ENCODE assay signal across 10 cellular contexts in the genomic region with DNA sequence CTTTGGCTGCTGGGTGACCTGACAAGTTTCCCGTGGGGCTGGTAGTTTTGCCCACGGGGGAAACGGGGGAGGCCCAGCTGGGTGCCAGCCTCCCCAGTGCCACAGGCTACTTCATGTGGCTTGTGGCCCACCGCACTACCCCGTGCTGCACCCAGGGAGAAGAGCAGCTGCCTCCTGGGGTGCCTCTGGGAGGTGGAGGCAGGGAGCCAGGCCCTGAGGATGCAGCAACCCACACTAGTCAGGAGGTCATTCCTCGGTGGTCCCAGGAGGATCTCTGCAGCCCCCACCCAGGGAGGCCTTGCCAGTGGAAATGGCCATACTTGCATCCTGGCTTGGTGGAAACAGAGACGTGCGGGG. TPM values are rescaled to one million over a fixed set of nuclear protein-coding genes. Genes with fewer than 3 reads are reported as not detected.
DNase-seq lines count a peak whose midpoint lies in the region.
"Had no signal": no experiment of that assay in that cellular context is flagged by ENCODE, and none has a peak within 500 bp of the region (broad histone marks: within the 10 kb centered on the region; RNA-seq: fewer than 3 reads in every experiment).

No MANE protein-coding gene starts in this region.

- intact Hi-C loops in activated T-helper 1 cell treated with anti-CD3 and anti-CD28 coated beads, Interleukin-12 subunit alpha, Interleukin-12 subunit beta, Interleukin-2, Interleukin-4 antibody, amounts not matched to agents 30 ng/mL and 10 ng/mL and 1 ng/mL, durations not matched to agents 14 hours and 24 hours and 36 hours (cut with micrococcal nuclease), result loop anchor here (5.0 to 10.0 kb wide), 2 partner anchors 37 to 571 kb away; a partner anchor contains a TSS

- peaks cover 27% of the 10 kb centered on the region for H3K4me1 Mint-ChIP-seq in activated T-helper 1 cell treated with anti-CD3 and anti-CD28 coated beads, Interleukin-12 subunit alpha, Interleukin-12 subunit beta, Interleukin-2, Interleukin-4 antibody, amounts not matched to agents 30 ng/mL and 10 ng/mL and 1 ng/mL, durations not matched to agents 14 hours and 24 hours and 36 hours (ENCODE audit: low read depth)
- peaks cover 42% of the 10 kb centered on the region for H3K4me1 Mint-ChIP-seq in stimulated activated naive CD8-positive, alpha-beta T cell treated with anti-CD3 and anti-CD28 coated beads, Interleukin-15, Interleukin-2, amounts not matched to agents 100 ng/mL and 50 ng/mL, for 24 hours (ENCODE audit: low read depth)

- H3K9me3 Mint-ChIP-seq in activated T-helper 1 cell treated with anti-CD3 and anti-CD28 coated beads, Interleukin-12 subunit alpha, Interleukin-12 subunit beta, Interleukin-2, Interleukin-4 antibody, amounts not matched to agents 30 ng/mL and 10 ng/mL and 1 ng/mL, durations not matched to agents 14 hours and 24 hours and 36 hours, result no peaks in the 10 kb centered on the region
- H3K9me3 Mint-ChIP-seq in stimulated activated naive CD8-positive, alpha-beta T cell treated with anti-CD3 and anti-CD28 coated beads, Interleukin-15, Interleukin-2, amounts not matched to agents 100 ng/mL and 50 ng/mL, for 24 hours, result no peaks in the 10 kb centered on the region

- DNase-seq in activated CD4-positive, CD25-positive, alpha-beta regulatory T cell treated with anti-CD3 and anti-CD28 coated beads, Interleukin-2, amount 50 U/mL, for 72 hours, result peak; percentile 36
- no peak for DNase-seq in activated CD4-positive, CD25-positive, alpha-beta regulatory T cell (lab: John Stamatoyannopoulos, UW)
- no peak for DNase-seq in activated T-helper 1 cell treated with anti-CD3 and anti-CD28 coated beads, Interleukin-12 subunit alpha, Interleukin-12 subunit beta, Interleukin-2, Interleukin-4 antibody, amounts not matched to agents 30 ng/mL and 10 ng/mL and 1 ng/mL, durations not matched to agents 14 hours and 24 hours and 36 hours (ENCODE audit: low spot score)
- no peak for DNase-seq in HT-29 (ENCODE audit: low spot score)
- DNase-seq in NCI-H1436 (lab: John Stamatoyannopoulos, UW), result no peak
- DNase-seq in NCI-H82 treated with DMSO at 0.1 percent for 48 hours (lab: John Stamatoyannopoulos, UW; ENCODE audit: unreplicated experiment), result no peak
- DNase-seq: OCI-M1 had no signal

- H3K27me3 Mint-ChIP-seq in activated T-helper 1 cell treated with anti-CD3 and anti-CD28 coated beads, Interleukin-12 subunit alpha, Interleukin-12 subunit beta, Interleukin-2, Interleukin-4 antibody, amounts not matched to agents 30 ng/mL and 10 ng/mL and 1 ng/mL, durations not matched to agents 14 hours and 24 hours and 36 hours (ENCODE audit: insufficient read depth), result no peaks in the 10 kb centered on the region
- H3K27me3 Mint-ChIP-seq in stimulated activated naive CD8-positive, alpha-beta T cell treated with anti-CD3 and anti-CD28 coated beads, Interleukin-15, Interleukin-2, amounts not matched to agents 100 ng/mL and 50 ng/mL, for 24 hours, result no peaks in the 10 kb centered on the region

- H3K9me3 ChIP-seq in iPS-18c (ENCODE audit: control insufficient read depth, insufficient read depth, low read length), result no peaks in the 10 kb centered on the region

- H3K36me3 Mint-ChIP-seq in activated T-helper 1 cell treated with anti-CD3 and anti-CD28 coated beads, Interleukin-12 subunit alpha, Interleukin-12 subunit beta, Interleukin-2, Interleukin-4 antibody, amounts not matched to agents 30 ng/mL and 10 ng/mL and 1 ng/mL, durations not matched to agents 14 hours and 24 hours and 36 hours (ENCODE audit: low read depth), result peaks cover 29% of the 10 kb centered on the region
- peaks cover 28% of the 10 kb centered on the region for H3K36me3 Mint-ChIP-seq in stimulated activated naive CD8-positive, alpha-beta T cell treated with anti-CD3 and anti-CD28 coated beads, Interleukin-15, Interleukin-2, amounts not matched to agents 100 ng/mL and 50 ng/mL, for 24 hours (ENCODE audit: low read depth)

- peak overlapping the region; percentile 84 for H3K27ac Mint-ChIP-seq in activated T-helper 1 cell treated with anti-CD3 and anti-CD28 coated beads, Interleukin-12 subunit alpha, Interleukin-12 subunit beta, Interleukin-2, Interleukin-4 antibody, amounts not matched to agents 30 ng/mL and 10 ng/mL and 1 ng/mL, durations not matched to agents 14 hours and 24 hours and 36 hours
- H3K27ac Mint-ChIP-seq in stimulated activated naive CD8-positive, alpha-beta T cell treated with anti-CD3 and anti-CD28 coated beads, Interleukin-15, Interleukin-2, amounts not matched to agents 100 ng/mL and 50 ng/mL, for 24 hours, result peak overlapping the region; percentile 85

- H3K4me3 Mint-ChIP-seq in activated T-helper 1 cell treated with anti-CD3 and anti-CD28 coated beads, Interleukin-12 subunit alpha, Interleukin-12 subunit beta, Interleukin-2, Interleukin-4 antibody, amounts not matched to agents 30 ng/mL and 10 ng/mL and 1 ng/mL, durations not matched to agents 14 hours and 24 hours and 36 hours, result peak overlapping the region; percentile 88
- H3K4me3 Mint-ChIP-seq in stimulated activated naive CD8-positive, alpha-beta T cell treated with anti-CD3 and anti-CD28 coated beads, Interleukin-15, Interleukin-2, amounts not matched to agents 100 ng/mL and 50 ng/mL, for 24 hours, result peak overlapping the region; percentile 93

- H3K4me3 ChIP-seq in iPS-18c (ENCODE audit: insufficient read depth, low read depth, low read length), result peak overlapping the region; percentile 3; the same call in 1 of the 2 replicates

RNA-seq across cellular contexts. Expression of a gene that starts 3.5 kb away (rescaled TPM):
- 290 and 291 TPM in 2 replicates for total RNA-seq in activated T-helper 1 cell treated with anti-CD3 and anti-CD28 coated beads, Interleukin-12 subunit alpha, Interleukin-12 subunit beta, Interleukin-2, Interleukin-4 antibody, amounts not matched to agents 30 ng/mL and 10 ng/mL and 1 ng/mL, durations not matched to agents 14 hours and 24 hours and 36 hours
- total RNA-seq in HT-29 (2014; rRNA removed; shearing (Covaris generic)), result 161 and 183 TPM in 2 replicates

RNA-seq across cellular contexts. Expression of a gene that starts 45.7 kb away (rescaled TPM):
- total RNA-seq in activated T-helper 1 cell treated with anti-CD3 and anti-CD28 coated beads, Interleukin-12 subunit alpha, Interleukin-12 subunit beta, Interleukin-2, Interleukin-4 antibody, amounts not matched to agents 30 ng/mL and 10 ng/mL and 1 ng/mL, durations not matched to agents 14 hours and 24 hours and 36 hours, result 48.1 and 51.0 TPM in 2 replicates
- 70.4 and 75.0 TPM in 2 replicates for total RNA-seq in HT-29 (2014; rRNA removed; shearing (Covaris generic))

RNA-seq across cellular contexts. Expression of a gene that starts 45.9 kb away (rescaled TPM):
- total RNA-seq in activated T-helper 1 cell treated with anti-CD3 and anti-CD28 coated beads, Interleukin-12 subunit alpha, Interleukin-12 subunit beta, Interleukin-2, Interleukin-4 antibody, amounts not matched to agents 30 ng/mL and 10 ng/mL and 1 ng/mL, durations not matched to agents 14 hours and 24 hours and 36 hours, result 13.1 and 18.5 TPM in 2 replicates
- 17.9 and 27.1 TPM in 2 replicates for total RNA-seq in HT-29 (2014; rRNA removed; shearing (Covaris generic))

RNA-seq across cellular contexts. Expression of a gene that starts 48.5 kb away (rescaled TPM):
- total RNA-seq in activated T-helper 1 cell treated with anti-CD3 and anti-CD28 coated beads, Interleukin-12 subunit alpha, Interleukin-12 subunit beta, Interleukin-2, Interleukin-4 antibody, amounts not matched to agents 30 ng/mL and 10 ng/mL and 1 ng/mL, durations not matched to agents 14 hours and 24 hours and 36 hours, result 0.05 TPM in 1 of 2 replicates, not detected in the other
- 0.03 and 0.13 TPM in 2 replicates for total RNA-seq in HT-29 (2014; rRNA removed; shearing (Covaris generic))
- total RNA-seq: kidney epithelial cell had no signal
